ENCODE assay signal across 10 cellular contexts in the genomic region with DNA sequence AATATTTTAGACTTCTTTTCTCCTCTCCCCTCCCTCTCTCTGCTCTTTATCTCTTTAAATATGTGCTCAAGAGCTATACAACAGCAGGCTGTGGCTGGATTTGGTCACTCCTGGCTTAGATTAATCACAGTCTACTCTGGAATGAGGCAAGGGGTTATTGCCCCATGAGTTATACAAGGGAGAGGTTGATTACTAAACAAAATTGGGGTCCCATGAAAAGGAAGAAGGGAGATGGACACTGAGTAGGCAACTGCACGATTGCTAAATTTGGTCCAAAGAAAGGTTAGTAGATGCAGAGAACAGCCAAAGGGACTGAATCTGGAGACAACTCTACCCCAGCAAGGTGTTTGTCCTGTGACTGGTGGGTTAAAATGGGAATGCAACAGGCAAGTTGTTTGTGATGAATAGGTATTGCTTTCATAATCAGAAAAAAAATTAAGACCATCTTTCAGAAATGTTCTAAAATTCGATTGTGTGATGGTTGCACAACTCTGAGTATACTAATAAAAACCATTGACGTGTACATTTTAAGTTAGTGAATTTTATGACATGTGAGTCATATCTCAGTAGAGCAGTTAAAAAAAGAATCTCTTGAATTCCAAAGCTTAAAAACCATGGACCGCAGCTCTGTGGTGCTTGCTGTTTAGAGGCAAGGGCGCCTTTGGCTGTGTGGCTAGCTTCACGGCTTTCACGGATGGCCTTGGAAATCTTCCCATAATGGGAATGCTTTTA. TPM values are rescaled to one million over a fixed set of nuclear protein-coding genes. Genes with fewer than 3 reads are reported as not detected.
DNase-seq lines count a peak whose midpoint lies in the region; ATAC-seq, FAIRE-seq and TF ChIP-seq lines count a peak whose summit lies in the region.
"Had no signal": no experiment of that assay in that cellular context is flagged by ENCODE, and none has a peak within 500 bp of the region (broad histone marks: within the 10 kb centered on the region; RNA-seq: fewer than 3 reads in every experiment).

No MANE protein-coding gene starts in this region.

- H3K4ac ChIP-seq in H1 (replicated peaks; ENCODE audit: insufficient read length, low read depth, low read length), result no peak overlapping the region

- CTCF ChIA-PET in H1 (lab: Charles Lee; ENCODE audit: partially characterized antibody), result interaction anchor here (1.1 to 1.4 kb wide), 3 partner anchors 30 to 58 kb away, joined by 3 to 6 read pairs (median 3); no protein-coding TSS in a partner anchor

- TF ChIP-seq CTCF in H1 (IDR thresholded peaks at IDR 0.05; ENCODE audit: control extremely low read depth in 1 of 3, insufficient read depth in 1 of 3, low read depth in 1 of 3, low read length in 3 of 3) (no peak), ovary (IDR thresholded peaks at IDR 0.05) (no peak)

- H4K20me1 ChIP-seq in H1 (replicated peaks in 1 of 2; ENCODE audit: control insufficient read depth in 1 of 2, insufficient read depth in 2 of 2, low read length in 2 of 2), result no peaks in the 10 kb centered on the region

- H3K9me3 ChIP-seq in H1 (ENCODE audit: insufficient read depth in 2 of 2, low read depth in 1 of 2, low read length in 1 of 2) (no peaks in the 10 kb centered on the region), ovary (no peaks in the 10 kb centered on the region)

- H4K91ac ChIP-seq in H1 (replicated peaks; ENCODE audit: insufficient read length, low read length), result peak overlapping the region; percentile 3

- H3K27me3 ChIP-seq in H1 (replicated peaks in 1 of 4; ENCODE audit: control insufficient read depth in 3 of 4, extremely low read depth in 1 of 4, insufficient read depth in 3 of 4, low read length in 3 of 4) (no peaks in the 10 kb centered on the region), ovary (no peaks in the 10 kb centered on the region)

- H2BK12ac ChIP-seq in H1 (ENCODE audit: low read depth, low read length), result 0 out of 2 replicates have a peak overlapping the region, but pooled peaks have one; percentile 45

- H2BK15ac ChIP-seq in H1 (ENCODE audit: low read length), result no peak overlapping the region

- TF ChIP-seq POLR2A in H1 (IDR thresholded peaks at IDR 0.05; ENCODE audit: control extremely low read depth in 1 of 2, low read depth in 2 of 2, low read length in 2 of 2) (no peak), ovary (IDR thresholded peaks at IDR 0.05) (no peak)

- WGBS in H1 (ENCODE audit: extremely low coverage in 1 of 2, insufficient coverage in 1 of 2, insufficient read length in 1 of 2, insufficient replicate concordance in 2 of 2, low coverage in 1 of 2, low lambda C conversion rate in 2 of 2, missing lambda C conversion rate in 1 of 2), 2 experiments, result 84% methylated on average over 7 of the region's 7 CpGs; no CpG with 5 or more reads in 1 of the 2 experiments
- WGBS in ovary, 3 donors, result 7 to 15% (median 10%) methylated on average over 7 of the region's 7 CpGs

- no peak overlapping the region for H2AFZ ChIP-seq in H1 (ENCODE audit: low read length)

- DNase-seq in COLO829 (ENCODE audit: low spot score), result peak; percentile 51
- peak; percentile 31 to 80 for DNase-seq in NOMO-1 (lab: John Stamatoyannopoulos, UW; ENCODE audit: unreplicated experiment in 2 of 2)
- DNase-seq in H1 (ENCODE audit: low read depth in 1 of 2, low spot score in 2 of 2), result no peak
- peak in 3 of 5 donors; percentile 29 to 49 (median 46) for DNase-seq in ovary
- no peak for DNase-seq in NCI-H510A (lab: John Stamatoyannopoulos, UW)
- no peak for DNase-seq in iPS-NIHi7 (ENCODE audit: extremely low spot score)
- no peak for DNase-seq in NAMALWA (ENCODE audit: low spot score)
- DNase-seq: DND-41, NCI-H748 treated with DMSO at 0.1 percent for 48 hours had no signal

- FAIRE-seq in H1 (lab: Jason Lieb, UNC), result no peak

- no peak overlapping the region for H2BK5ac ChIP-seq in H1 (ENCODE audit: low read depth, low read length)

- H2BK20ac ChIP-seq in H1 (ENCODE audit: low read length), result no peak overlapping the region

- no peak overlapping the region for H2AK5ac ChIP-seq in H1 (ENCODE audit: low read depth, low read length)

- peaks cover 6 to 14% (median 11%) of the 10 kb centered on the region in 4 experiments; a peak in 5 of 7 replicates for H3K4me1 ChIP-seq in H1 (replicated peaks in 1 of 4; ENCODE audit: control insufficient read depth in 3 of 4, insufficient read depth in 4 of 4, low read length in 3 of 4)
- H3K4me1 ChIP-seq in ovary (ENCODE audit: insufficient read depth), result peaks cover 2% of the 10 kb centered on the region

- H3K14ac ChIP-seq in H1 (ENCODE audit: insufficient read length), result no peak overlapping the region

- no peak overlapping the region for H3K4me3 ChIP-seq in H1 (ENCODE audit: extremely low read depth in 1 of 4, insufficient read depth in 2 of 4, low read depth in 3 of 4, low read length in 4 of 4)
- no peak overlapping the region for H3K4me3 ChIP-seq in ovary

- intact Hi-C loops in ovary (cut with DNase I), result no loop called here

- H3K36me3 ChIP-seq in H1 (ENCODE audit: control insufficient read depth in 2 of 4, insufficient read depth in 4 of 4, low read length in 3 of 4) (no peaks in the 10 kb centered on the region), ovary (no peaks in the 10 kb centered on the region)

- POLR2A ChIA-PET in H1 (lab: Charles Lee; ENCODE audit: partially characterized antibody), result interaction anchor here (1.1 to 1.9 kb wide), 4 partner anchors 8 to 120 kb away, joined by 3 to 8 read pairs (median 4); a partner anchor contains a TSS

- H4K8ac ChIP-seq in H1 (ENCODE audit: extremely low read depth, insufficient read depth, low read length), result no peak overlapping the region

- H3K56ac ChIP-seq in H1 (replicated peaks; ENCODE audit: insufficient read length, low read depth, low read length), result no peak overlapping the region

- TF ChIP-seq EP300 in H1 (IDR thresholded peaks at IDR 0.05; ENCODE audit: borderline replicate concordance in 1 of 2, low read depth in 2 of 2, low read length in 2 of 2) (no peak), ovary (IDR thresholded peaks at IDR 0.05) (no peak)

- no peak overlapping the region for H3K9ac ChIP-seq in H1 (replicated peaks in 1 of 4; ENCODE audit: extremely low read depth in 1 of 4, low read depth in 3 of 4, low read length in 3 of 4)

- TF ChIP-seq RAD21 in H1 (IDR thresholded peaks at IDR 0.05 in 1 of 2, conservative IDR thresholded peaks at IDR 0.05 in 1 of 2; ENCODE audit: low read depth in 2 of 2, low read length in 2 of 2), result no peak

- H3K23ac ChIP-seq in H1 (ENCODE audit: insufficient read length), result no peak overlapping the region

- H3K79me2 ChIP-seq in H1 (ENCODE audit: control insufficient read depth in 1 of 2, insufficient read depth in 2 of 2, low read length in 2 of 2), result no peaks in the 10 kb centered on the region

- H3K4me2 ChIP-seq in H1 (ENCODE audit: insufficient read depth in 1 of 2, low read depth in 2 of 2, low read length in 2 of 2), result no peak overlapping the region

- no peak for ATAC-seq in HG03097 (IDR thresholded peaks at IDR 0.05; ENCODE audit: low FRiP score, unreplicated experiment)

- H3K18ac ChIP-seq in H1 (ENCODE audit: extremely low read depth, low read length), result no peak overlapping the region

- no peaks in the 10 kb centered on the region for H3K79me1 ChIP-seq in H1 (ENCODE audit: low read depth, low read length)

- no peak overlapping the region for H4K5ac ChIP-seq in H1 (ENCODE audit: insufficient read length, low read depth, low read length)

- H3K27ac ChIP-seq in H1 (ENCODE audit: low read depth, low read length) (no peak overlapping the region), ovary (peak overlapping the region in 1 of 2 donors; percentile 31)

- no peaks in the 10 kb centered on the region for H3K23me2 ChIP-seq in H1 (ENCODE audit: low read depth, low read length)

- H2BK120ac ChIP-seq in H1 (replicated peaks; ENCODE audit: low read depth, low read length), result no peak overlapping the region

TF ChIP-seq in H1, 55 proteins besides CTCF, POLR2A, EP300 and RAD21:
- TF ChIP-seq YY1 (IDR thresholded peaks at IDR 0.05; ENCODE audit: low read depth, low read length) (no peak), POU5F1 (IDR thresholded peaks at IDR 0.05; ENCODE audit: low read depth, low read length) (no peak), RNF2 (IDR thresholded peaks at IDR 0.05; ENCODE audit: borderline replicate concordance, low read depth, low read length, missing control alignments, poor library complexity, severe bottlenecking) (no peak), BCL11A (IDR thresholded peaks at IDR 0.05; ENCODE audit: low read depth in 2 of 2, low read length in 2 of 2) (no peak), RFX5 (IDR thresholded peaks at IDR 0.05; ENCODE audit: borderline replicate concordance, low read depth, low read length) (no peak), KDM4A (IDR thresholded peaks at IDR 0.05; ENCODE audit: low read depth, low read length, severe bottlenecking) (no peak), JUN (IDR thresholded peaks at IDR 0.05; ENCODE audit: low read depth, low read length) (no peak), MAFK (IDR thresholded peaks at IDR 0.05; ENCODE audit: low read depth, low read length) (no peak)
- TF ChIP-seq, protein P1, sequence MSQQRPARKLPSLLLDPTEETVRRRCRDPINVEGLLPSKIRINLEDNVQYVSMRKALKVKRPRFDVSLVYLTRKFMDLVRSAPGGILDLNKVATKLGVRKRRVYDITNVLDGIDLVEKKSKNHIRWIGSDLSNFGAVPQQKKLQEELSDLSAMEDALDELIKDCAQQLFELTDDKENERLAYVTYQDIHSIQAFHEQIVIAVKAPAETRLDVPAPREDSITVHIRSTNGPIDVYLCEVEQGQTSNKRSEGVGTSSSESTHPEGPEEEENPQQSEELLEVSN (IDR thresholded peaks at IDR 0.05), result no peak

RNA-seq across cellular contexts. Expression of a gene that starts 57.1 kb away (rescaled TPM):
- total RNA-seq in H1 (2021; fragmentation: NEBNext Ultra II Directional; extraction: Animal tissue kit (Norgen Biotek cat#: 25700)), result 47.9 and 51.7 TPM in 2 replicates
- 12.7 and 13.0 TPM in 2 replicates for polyA plus RNA-seq in H1 (2011; rRNA removed)
- polyA plus RNA-seq in H1 (2011; cell fraction: cytosol; rRNA removed), result 26.3 TPM
- 36.0 TPM for polyA plus RNA-seq in H1 (2011; cell fraction: nucleus; rRNA removed)
- polyA plus RNA-seq in H1 (2012, experiment 1 of 2), result 20.3 to 41.2 TPM (median 27.0 TPM) in 4 replicates
- 2.5 TPM for polyA plus RNA-seq in H1 (2012, experiment 2 of 2)
- 47.2 TPM for polyA plus RNA-seq in H1 (2013, experiment 1 of 2)
- 45.8 TPM for polyA plus RNA-seq in H1 (2013, experiment 2 of 2)
- 16.4 and 25.0 TPM in 2 replicates for polyA minus RNA-seq in H1 (2011; rRNA and poly(A)+ RNA removed)
- 21.0 TPM for polyA minus RNA-seq in H1 (2011; cell fraction: cytosol; rRNA and poly(A)+ RNA removed)
- 30.8 TPM for polyA minus RNA-seq in H1 (2011; cell fraction: nucleus; rRNA and poly(A)+ RNA removed)
- total RNA-seq in ovary, result 10 to 100 TPM; 20.5 to 59.5 (median 44.7) TPM
- 10 to 100 TPM; 35.3 to 42.1 TPM for polyA plus RNA-seq in ovary

Comparison
In these comparisons a context has a peak if more than half of its experiments do, and no peak if none do; other contexts are left out.
1. DNase-seq: peak in COLO829 (single experiment), NOMO-1 (2 of 2) and ovary (3 of 5); none in H1 (0 of 2), NCI-H510A (single experiment), iPS-NIHi7 (single experiment) and NAMALWA (single experiment).